ENCODE assay signal across 8 cellular contexts in the genomic region with DNA sequence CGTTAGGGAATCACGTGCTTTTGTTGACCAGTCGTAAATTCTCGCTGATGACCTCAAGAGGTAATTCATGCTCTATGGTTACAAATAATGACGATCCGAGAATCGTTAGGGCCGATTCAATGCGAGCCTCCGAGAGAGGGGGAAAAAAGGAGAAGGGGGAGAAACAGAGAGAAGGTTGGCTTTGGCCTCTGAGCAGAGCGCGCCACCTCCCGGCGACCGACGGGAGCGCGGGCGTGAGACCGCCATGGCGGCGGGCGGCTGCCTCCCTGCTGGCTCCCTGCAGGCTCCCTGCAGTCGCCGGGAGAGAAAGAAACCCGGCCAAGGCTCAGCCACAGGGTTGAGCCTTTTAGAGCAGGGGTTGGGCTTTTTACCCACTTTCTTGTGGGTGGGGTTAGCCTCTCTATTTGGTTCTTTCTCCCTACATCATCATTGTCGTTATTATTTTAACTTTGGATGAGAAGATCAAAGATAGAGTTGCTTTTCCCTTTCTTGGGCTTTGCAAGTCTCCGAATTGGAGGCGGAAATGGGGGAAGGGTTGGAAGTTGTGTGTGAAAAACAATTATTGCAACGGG. TPM values are rescaled to one million over a fixed set of nuclear protein-coding genes. Genes with fewer than 3 reads are reported as not detected.
DNase-seq lines count a peak whose midpoint lies in the region; ATAC-seq lines count a peak whose summit lies in the region.

No MANE protein-coding gene starts in this region.

- peak; percentile 47 for ATAC-seq in GM21825 (IDR thresholded peaks at IDR 0.05; ENCODE audit: unreplicated experiment)
- peak; percentile 71 to 73 for ATAC-seq in activated CD4-positive, CD25-positive, alpha-beta regulatory T cell treated with anti-CD3 and anti-CD28 coated beads, Interleukin-2, amount 50 U/mL, for 24 hours
- ATAC-seq in GM18868 (IDR thresholded peaks at IDR 0.05; ENCODE audit: unreplicated experiment) = no peak

- peak; percentile 81 for DNase-seq in AG08395 (ENCODE audit: low spot score)
- DNase-seq in NCI-H2227 (lab: John Stamatoyannopoulos, UW; ENCODE audit: unreplicated experiment) = peak; percentile 90
- peak; percentile 12 for DNase-seq in cerebellum (ENCODE audit: low spot score)
- peak; percentile 79 to 87 for DNase-seq in lung microvascular endothelial cell (ENCODE audit: low read depth in 2 of 2)
- peak; percentile 65 for DNase-seq in stimulated activated CD8-positive, alpha-beta memory T cell treated with anti-CD3 and anti-CD28 coated beads, Interleukin-15, amount 100 ng/mL, for 24 hours (ENCODE audit: low read depth)

RNA-seq across cellular contexts. Expression of gene HOXB5, which starts 0.3 kb away (rescaled TPM):
- total RNA-seq in cerebellum (not detected), lung microvascular endothelial cell (under 0.01 TPM in 1 of 2 replicates, not detected in the other)

RNA-seq across cellular contexts. Expression of gene HOXB3, which starts 3.9 kb away (rescaled TPM):
- total RNA-seq in cerebellum = not detected
- total RNA-seq in lung microvascular endothelial cell = 1.7 and 1.8 TPM in 2 replicates

RNA-seq across cellular contexts. Expression of gene HOXB6, which starts 10.9 kb away (rescaled TPM):
- total RNA-seq in cerebellum (not detected), lung microvascular endothelial cell (0.40 and 0.87 TPM in 2 replicates)

RNA-seq across cellular contexts. Expression of gene HOXB4, which starts 15.8 kb away (rescaled TPM):
- total RNA-seq in cerebellum (0.09 TPM), lung microvascular endothelial cell (0.87 and 1.2 TPM in 2 replicates)

RNA-seq across cellular contexts. Expression of gene HOXB7, which starts 16.9 kb away (rescaled TPM):
- total RNA-seq in cerebellum (not detected), lung microvascular endothelial cell (under 0.01 and 1.3 TPM in 2 replicates)

Comparison
In these comparisons a context has a peak if more than half of its experiments do, and no peak if none do; other contexts are left out.
1. DNase-seq: peak in every context shown above with its lines; median percentile 90 in NCI-H2227; 83 in lung microvascular endothelial cell; 81 in AG08395; 65 in stimulated activated CD8-positive, alpha-beta memory T cell treated with anti-CD3 and anti-CD28 coated beads, Interleukin-15, amount 100 ng/mL, for 24 hours; 12 in cerebellum.